ENCODE assay signal across 17 cellular contexts in the genomic region with DNA sequence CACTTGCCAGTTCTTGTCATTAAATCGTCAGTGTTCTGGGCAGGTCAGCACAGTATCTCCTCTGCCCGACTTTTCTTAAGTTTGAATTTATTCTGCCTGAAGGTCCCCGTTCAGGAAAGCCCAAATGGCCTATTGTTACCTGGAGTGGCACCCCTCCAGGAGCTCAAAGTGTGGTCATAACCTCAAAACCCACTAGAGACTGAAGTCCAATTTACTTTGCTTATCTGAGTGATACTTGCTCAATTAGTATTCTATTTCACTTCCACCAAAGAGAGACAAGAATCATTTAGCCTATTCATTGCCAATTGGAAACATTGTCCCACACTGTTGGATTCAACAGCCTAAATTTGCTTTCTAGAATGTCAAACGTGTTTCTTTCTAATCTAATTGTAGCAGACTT.
DNase-seq lines count a peak whose midpoint lies in the region; ATAC-seq and TF ChIP-seq lines count a peak whose summit lies in the region.
"Had no signal": no experiment of that assay in that cellular context is flagged by ENCODE, and none has a peak within 500 bp of the region (broad histone marks: within the 10 kb centered on the region; RNA-seq: fewer than 3 reads in every experiment).

No MANE protein-coding gene starts in this region.

- no peak overlapping the region for H3K4me3 Mint-ChIP-seq in activated T-cell treated with anti-CD3 and anti-CD28 coated beads, Interleukin-2, amount 50 U/mL, for 72 hours
- H3K4me3 Mint-ChIP-seq: CD4-positive, CD25-positive, alpha-beta regulatory T cell; CD8-positive, alpha-beta memory T cell; H9 had no signal

- H3K4me3 ChIP-seq in hepatocyte (no peak overlapping the region), right lobe of liver (no peak overlapping the region)

- DNase-seq in NCI-H2107 (lab: John Stamatoyannopoulos, UW) (peak; percentile 10), NCI-H2107 treated with DMSO at 0.1 percent for 48 hours (lab: John Stamatoyannopoulos, UW; ENCODE audit: unreplicated experiment) (peak; percentile 71), hepatocyte (ENCODE audit: low spot score) (no peak), right lobe of liver (peak in 1 of 3 donors; percentile 22)
- no peak for DNase-seq in stimulated activated CD4-positive, alpha-beta T cell treated with anti-CD3 and anti-CD28 coated beads, Interleukin-2, amount 100 ng/mL, for 48 hours
- no peak for DNase-seq in activated T-cell treated with anti-CD3 and anti-CD28 coated beads, Interleukin-2, amount 50 U/mL, for 72 hours
- DNase-seq: ACHN; BE2C; C1 segment of cervical spinal cord; CD4-positive, CD25-positive, alpha-beta regulatory T cell; CD8-positive, alpha-beta memory T cell; COR-L47; DMS 273 treated with DMSO at 0.1 percent for 48 hours; DMS53; GDM1; H9 had no signal

- H2AFZ ChIP-seq in hepatocyte = no peak overlapping the region

- peak in 3 of 4 donors; percentile 44 to 84 (median 51) for ATAC-seq in right lobe of liver
- no peak for ATAC-seq in GM19351 (IDR thresholded peaks at IDR 0.05; ENCODE audit: unreplicated experiment)
- no peak for ATAC-seq in activated T-cell treated with anti-CD3 and anti-CD28 coated beads, Interleukin-2, amount 50 U/mL, for 72 hours (replicated peaks in 1 of 2)

- no peaks in the 10 kb centered on the region for H3K79me2 ChIP-seq in hepatocyte

- no peaks in the 10 kb centered on the region for H4K20me1 ChIP-seq in hepatocyte (ENCODE audit: insufficient read depth, poor library complexity, severe bottlenecking)

- H3K9me3 Mint-ChIP-seq in activated T-cell treated with anti-CD3 and anti-CD28 coated beads, Interleukin-2, amount 50 U/mL, for 72 hours = peaks cover 2 to 8% of the 10 kb centered on the region in 2 donors
- H3K9me3 Mint-ChIP-seq: H9 had no signal

- intact Hi-C loops in right lobe of liver (cut with DNase I) = no loop called here

- peak overlapping the region; percentile 20 for H3K27ac ChIP-seq in hepatocyte
- H3K27ac ChIP-seq in right lobe of liver = no peak overlapping the region

- peaks cover 30% of the 10 kb centered on the region for H3K4me1 ChIP-seq in hepatocyte (ENCODE audit: insufficient read depth)
- H3K4me1 ChIP-seq in right lobe of liver = no peaks in the 10 kb centered on the region
- H3K4me1 ChIP-seq: BE2C had no signal

- WGBS in hepatocyte (ENCODE audit: low lambda C conversion rate, missing lambda C conversion rate) = 83% methylated on average over 4 of the region's 4 CpGs
- 39% methylated on average over 4 of the region's 4 CpGs for WGBS in right lobe of liver (ENCODE audit: insufficient coverage, low coverage, low lambda C conversion rate, missing lambda C conversion rate)

- no peak for TF ChIP-seq POLR2A in right lobe of liver (IDR thresholded peaks at IDR 0.05)

- H3K9me3 ChIP-seq in hepatocyte (ENCODE audit: low read depth) (no peaks in the 10 kb centered on the region), right lobe of liver (no peaks in the 10 kb centered on the region)
- H3K9me3 ChIP-seq: BE2C had no signal

- TF ChIP-seq CTCF in hepatocyte (IDR thresholded peaks at IDR 0.05; ENCODE audit: poor library complexity) (no peak), right lobe of liver (IDR thresholded peaks at IDR 0.05) (no peak)

- H3K27ac Mint-ChIP-seq in activated T-cell treated with anti-CD3 and anti-CD28 coated beads, Interleukin-2, amount 50 U/mL, for 72 hours = no peak overlapping the region
- H3K27ac Mint-ChIP-seq: CD4-positive, CD25-positive, alpha-beta regulatory T cell; CD8-positive, alpha-beta memory T cell; H9 had no signal

- H3K27me3 ChIP-seq in hepatocyte (no peaks in the 10 kb centered on the region), right lobe of liver (no peaks in the 10 kb centered on the region)
- H3K27me3 ChIP-seq: BE2C had no signal

- H3K4me2 ChIP-seq in hepatocyte = no peak overlapping the region

- H3K36me3 Mint-ChIP-seq in activated T-cell treated with anti-CD3 and anti-CD28 coated beads, Interleukin-2, amount 50 U/mL, for 72 hours (ENCODE audit: insufficient read depth in 2 of 2) = no peaks in the 10 kb centered on the region
- H3K36me3 Mint-ChIP-seq: CD4-positive, CD25-positive, alpha-beta regulatory T cell; CD8-positive, alpha-beta memory T cell had no signal

- no peaks in the 10 kb centered on the region for H3K4me1 Mint-ChIP-seq in activated T-cell treated with anti-CD3 and anti-CD28 coated beads, Interleukin-2, amount 50 U/mL, for 72 hours (ENCODE audit: low read depth)
- H3K4me1 Mint-ChIP-seq: CD4-positive, CD25-positive, alpha-beta regulatory T cell; CD8-positive, alpha-beta memory T cell had no signal

- no peaks in the 10 kb centered on the region for H3K27me3 Mint-ChIP-seq in activated T-cell treated with anti-CD3 and anti-CD28 coated beads, Interleukin-2, amount 50 U/mL, for 72 hours (ENCODE audit: low read depth)

- no peaks in the 10 kb centered on the region for H3K36me3 ChIP-seq in hepatocyte (replicated peaks; ENCODE audit: insufficient read depth, low read depth)
- H3K36me3 ChIP-seq in right lobe of liver = no peaks in the 10 kb centered on the region
- H3K36me3 ChIP-seq: BE2C had no signal

- no peaks in the 10 kb centered on the region for H3K9me2 ChIP-seq in hepatocyte (replicated peaks; ENCODE audit: insufficient read depth)

Comparison
In these comparisons a context has a peak if more than half of its experiments do, and no peak if none do; other contexts are left out.
1. DNase-seq: peak in NCI-H2107 (single experiment) and NCI-H2107 treated with DMSO at 0.1 percent for 48 hours (single experiment); none in hepatocyte (single experiment), stimulated activated CD4-positive, alpha-beta T cell treated with anti-CD3 and anti-CD28 coated beads, Interleukin-2, amount 100 ng/mL, for 48 hours (0 of 2) and activated T-cell treated with anti-CD3 and anti-CD28 coated beads, Interleukin-2, amount 50 U/mL, for 72 hours (0 of 2).
2. ATAC-seq: peak in right lobe of liver (3 of 4); none in GM19351 (single experiment) and activated T-cell treated with anti-CD3 and anti-CD28 coated beads, Interleukin-2, amount 50 U/mL, for 72 hours (0 of 2).